23 cellular contexts compared by ENCODE assay signal in the genomic region with DNA sequence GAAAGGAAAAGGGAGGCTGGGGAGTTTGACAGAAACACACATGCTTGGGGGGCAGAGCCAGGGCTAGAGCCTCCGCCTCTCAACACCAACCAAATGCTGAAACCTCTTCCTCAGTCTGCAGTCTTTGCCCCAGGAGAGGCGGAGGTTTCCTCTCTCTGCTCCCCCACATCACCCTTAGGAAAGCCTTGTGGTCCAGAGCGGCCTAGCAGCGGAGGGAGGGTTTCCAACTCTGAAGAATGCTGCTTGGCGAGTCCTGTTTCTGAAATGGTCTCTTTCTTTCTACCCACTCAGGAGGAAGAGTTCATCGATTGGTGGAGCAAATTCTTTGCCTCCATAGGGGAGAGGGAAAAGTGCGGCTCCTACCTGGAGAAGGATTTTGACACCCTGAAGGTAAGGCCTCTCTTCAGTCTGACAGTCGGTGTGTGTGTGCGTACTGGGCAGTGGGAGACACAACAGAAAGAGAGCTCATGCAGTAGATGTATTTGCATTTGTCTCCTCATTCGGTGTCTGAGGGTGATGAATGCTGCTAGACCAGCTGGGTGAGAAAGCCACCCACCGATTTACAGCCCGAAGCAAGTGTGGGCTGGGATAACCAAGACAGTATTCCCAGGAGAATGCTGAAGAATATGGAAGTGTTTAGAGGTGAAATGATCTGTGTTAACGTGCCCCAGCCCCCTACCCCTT.
"Had no signal": no experiment of that assay in that cellular context is flagged by ENCODE, and none has a peak within 500 bp of the region (broad histone marks: within the 10 kb centered on the region; RNA-seq: fewer than 3 reads in every experiment).

No MANE protein-coding gene starts in this region.

- DNase-seq: activated CD4-positive, alpha-beta T cell treated with anti-CD3 and anti-CD28 coated beads, Interleukin-2, amount 10 ng/mL, durations not matched to agents 24 days and 14 days; activated CD8-positive, alpha-beta memory T cell treated with anti-CD3 and anti-CD28 coated beads, Interleukin-2, amount 10 ng/mL, durations not matched to agents 7 days and 5 days; activated CD8-positive, alpha-beta T cell treated with anti-CD3 and anti-CD28 coated beads for 36 hours; activated effector memory CD4-positive, alpha-beta T cell treated with anti-CD3 and anti-CD28 coated beads, Interleukin-2, amount 50 U/mL, for 16 hours; activated naive CD4-positive, alpha-beta T cell treated with anti-CD3 and anti-CD28 coated beads, Interleukin-2, amount 10 ng/mL, durations not matched to agents 7 days and 5 days; activated T-cell treated with anti-CD3 and anti-CD28 coated beads for 4 hours; effector CD4-positive, alpha-beta T cell; foreskin melanocyte; glutamatergic neuron; left ventricle myocardium superior; nucleus accumbens; small intestine; stimulated activated CD4-positive, alpha-beta T cell treated with anti-CD3 and anti-CD28 coated beads, Interleukin-2, amount 100 ng/mL, for 48 hours; stimulated activated CD8-positive, alpha-beta memory T cell treated with anti-CD3 and anti-CD28 coated beads, Interleukin-4, amount 100 ng/mL, for 48 hours; stimulated activated naive B cell treated with anti-CD40 and anti-IgM and Interleukin-4, amounts not matched to agents 10 μg/mL and 1 μg/mL and 100 μg/mL, for 72 hours; T-helper 2 cell; transverse colon had no signal

- H3K4me3 ChIP-seq: hepatocyte, transverse colon, vagina had no signal

- H3K27me3 Mint-ChIP-seq: activated CD8-positive, alpha-beta memory T cell treated with anti-CD3 and anti-CD28 coated beads, Interleukin-2, amount 10 ng/mL, durations not matched to agents 7 days and 5 days had no signal

- H3K4me1 ChIP-seq: transverse colon, vagina had no signal

- H3K27ac ChIP-seq: hepatocyte, transverse colon, vagina had no signal

- ATAC-seq: activated CD4-positive, CD25-positive, alpha-beta regulatory T cell treated with anti-CD3 and anti-CD28 coated beads, Interleukin-2, amount 50 U/mL, for 24 hours; activated CD8-positive, alpha-beta memory T cell treated with anti-CD3 and anti-CD28 coated beads, Interleukin-2, amount 10 ng/mL, durations not matched to agents 7 days and 5 days; activated CD8-positive, alpha-beta T cell treated with anti-CD3 and anti-CD28 coated beads for 36 hours; left ventricle myocardium superior; natural killer cell treated with Interleukin-12 subunit alpha and Interleukin-12 subunit beta and Interleukin-15 and Interleukin-18, amount 100 ng/mL, for 72 hours; sciatic nerve; stimulated activated naive B cell treated with anti-CD40 and anti-IgM and Interleukin-4, amounts not matched to agents 10 μg/mL and 1 μg/mL and 100 μg/mL, for 72 hours had no signal

- H2AFZ ChIP-seq: hepatocyte had no signal

- H3K4me1 Mint-ChIP-seq: activated CD4-positive, alpha-beta T cell treated with anti-CD3 and anti-CD28 coated beads, Interleukin-2, amount 10 ng/mL, durations not matched to agents 24 days and 14 days; activated naive CD4-positive, alpha-beta T cell treated with anti-CD3 and anti-CD28 coated beads, Interleukin-2, amount 10 ng/mL, durations not matched to agents 7 days and 5 days; stimulated activated naive B cell treated with anti-CD40 and anti-IgM and Interleukin-4, amounts not matched to agents 10 μg/mL and 1 μg/mL and 100 μg/mL, for 72 hours had no signal

- H3K4me2 ChIP-seq: hepatocyte had no signal

- H3K36me3 ChIP-seq: transverse colon, vagina had no signal

- H3K36me3 Mint-ChIP-seq: activated naive CD4-positive, alpha-beta T cell treated with anti-CD3 and anti-CD28 coated beads, Interleukin-2, amount 10 ng/mL, durations not matched to agents 7 days and 5 days; natural killer cell treated with Interleukin-12 subunit alpha and Interleukin-12 subunit beta and Interleukin-15 and Interleukin-18, amount 100 ng/mL, for 72 hours; stimulated activated naive B cell treated with anti-CD40 and anti-IgM and Interleukin-4, amounts not matched to agents 10 μg/mL and 1 μg/mL and 100 μg/mL, for 72 hours had no signal

- H3K4me3 Mint-ChIP-seq: activated CD4-positive, alpha-beta T cell treated with anti-CD3 and anti-CD28 coated beads, Interleukin-2, amount 10 ng/mL, durations not matched to agents 24 days and 14 days; activated CD8-positive, alpha-beta memory T cell treated with anti-CD3 and anti-CD28 coated beads, Interleukin-2, amount 10 ng/mL, durations not matched to agents 7 days and 5 days; activated CD8-positive, alpha-beta T cell treated with anti-CD3 and anti-CD28 coated beads for 36 hours; activated naive CD4-positive, alpha-beta T cell treated with anti-CD3 and anti-CD28 coated beads, Interleukin-2, amount 10 ng/mL, durations not matched to agents 7 days and 5 days; dendritic cell treated with granulocyte-macrophage colony-stimulating factor and Interleukin-4, amounts not matched to agents 40 ng/mL and 50 ng/mL, for 4 days; natural killer cell treated with Interleukin-12 subunit alpha and Interleukin-12 subunit beta and Interleukin-15 and Interleukin-18, amount 100 ng/mL, for 72 hours; stimulated activated naive B cell treated with anti-CD40 and anti-IgM and Interleukin-4, amounts not matched to agents 10 μg/mL and 1 μg/mL and 100 μg/mL, for 72 hours had no signal

- H3K9me3 ChIP-seq: transverse colon, vagina had no signal

- H3K27me3 ChIP-seq: hepatocyte, transverse colon, vagina had no signal

- H3K79me2 ChIP-seq: hepatocyte had no signal

- H3K27ac Mint-ChIP-seq: activated CD4-positive, alpha-beta T cell treated with anti-CD3 and anti-CD28 coated beads, Interleukin-2, amount 10 ng/mL, durations not matched to agents 24 days and 14 days; activated CD8-positive, alpha-beta memory T cell treated with anti-CD3 and anti-CD28 coated beads, Interleukin-2, amount 10 ng/mL, durations not matched to agents 7 days and 5 days; activated CD8-positive, alpha-beta T cell treated with anti-CD3 and anti-CD28 coated beads for 36 hours; activated naive CD4-positive, alpha-beta T cell treated with anti-CD3 and anti-CD28 coated beads, Interleukin-2, amount 10 ng/mL, durations not matched to agents 7 days and 5 days; dendritic cell treated with granulocyte-macrophage colony-stimulating factor and Interleukin-4, amounts not matched to agents 40 ng/mL and 50 ng/mL, for 4 days; natural killer cell treated with Interleukin-12 subunit alpha and Interleukin-12 subunit beta and Interleukin-15 and Interleukin-18, amount 100 ng/mL, for 72 hours; stimulated activated naive B cell treated with anti-CD40 and anti-IgM and Interleukin-4, amounts not matched to agents 10 μg/mL and 1 μg/mL and 100 μg/mL, for 72 hours had no signal

- H3K9me3 Mint-ChIP-seq: activated CD4-positive, alpha-beta T cell treated with anti-CD3 and anti-CD28 coated beads, Interleukin-2, amount 10 ng/mL, durations not matched to agents 24 days and 14 days; activated naive CD4-positive, alpha-beta T cell treated with anti-CD3 and anti-CD28 coated beads, Interleukin-2, amount 10 ng/mL, durations not matched to agents 7 days and 5 days; natural killer cell treated with Interleukin-12 subunit alpha and Interleukin-12 subunit beta and Interleukin-15 and Interleukin-18, amount 100 ng/mL, for 72 hours; stimulated activated naive B cell treated with anti-CD40 and anti-IgM and Interleukin-4, amounts not matched to agents 10 μg/mL and 1 μg/mL and 100 μg/mL, for 72 hours had no signal
